In genomic region chr1:62884156-62884740, GRCh38 we compare ENCODE assay signal across 38 cellular contexts.
"Had no signal": no experiment of that assay in that cellular context is flagged by ENCODE, and none has a peak within 500 bp of the region (broad histone marks: within the 10 kb centered on the region; RNA-seq: fewer than 3 reads in every experiment).

No MANE protein-coding gene starts in this region.

- H3K4me3 ChIP-seq: ascending aorta, cardiac muscle cell had no signal

- H3K27ac Mint-ChIP-seq: activated B cell treated with CpG ODN at 0.5 μM for 24 hours; activated CD4-positive, alpha-beta memory T cell treated with anti-CD3 and anti-CD28 coated beads, Interleukin-2, amount 10 ng/mL, durations not matched to agents 7 days and 5 days; activated CD4-positive, alpha-beta T cell treated with anti-CD3 and anti-CD28 coated beads for 36 hours; activated CD4-positive, alpha-beta T cell treated with anti-CD3 and anti-CD28 coated beads, Interleukin-2, amount 10 ng/mL, durations not matched to agents 7 days and 5 days; activated CD8-positive, alpha-beta memory T cell treated with anti-CD3 and anti-CD28 coated beads, Interleukin-2, amount 10 ng/mL, durations not matched to agents 7 days and 5 days; activated CD8-positive, alpha-beta T cell treated with anti-CD3 and anti-CD28 coated beads, Interleukin-2, amount 10 ng/mL, durations not matched to agents 7 days and 5 days; activated naive CD4-positive, alpha-beta T cell treated with anti-CD3 and anti-CD28 coated beads, Interleukin-2, amount 10 ng/mL, durations not matched to agents 7 days and 5 days; activated naive CD4-positive, alpha-beta T cell treated with anti-CD3 and anti-CD28 coated beads, Interleukin-2, amount 50 U/mL, for 24 hours; activated naive CD8-positive, alpha-beta T cell; activated naive CD8-positive, alpha-beta T cell treated with anti-CD3 and anti-CD28 coated beads, Interleukin-2, amount 10 ng/mL, durations not matched to agents 7 days and 5 days; activated naive CD8-positive, alpha-beta T cell treated with anti-CD3 and anti-CD28 coated beads, Interleukin-2, amount 50 U/mL, for 24 hours; activated T-cell treated with anti-CD3 and anti-CD28 coated beads, Interleukin-2, amount 50 U/mL, for 24 hours; activated T-helper 2 cell treated with anti-CD3 and anti-CD28 coated beads, Interferon-gamma antibody, Interleukin-2, Interleukin-4, amounts not matched to agents 10 μg/mL and 5 μg/mL and 100 μg/mL, durations not matched to agents 14 hours and 24 hours and 36 hours; brain; T-helper 1 cell treated with Interleukin-12 subunit alpha and Interleukin-12 subunit beta and Interleukin-4 antibody, amounts not matched to agents 30 μg/mL and 1 μg/mL, for 36 hours; T-helper 2 cell treated with Interferon-gamma antibody and Interleukin-4, amounts not matched to agents 5 μg/mL and 100 μg/mL, for 36 hours had no signal

- ATAC-seq: activated CD4-positive, alpha-beta T cell treated with anti-CD3 and anti-CD28 coated beads for 36 hours; activated CD4-positive, CD25-positive, alpha-beta regulatory T cell treated with anti-CD3 and anti-CD28 coated beads, Interleukin-2, amount 50 U/mL, for 24 hours; activated CD8-positive, alpha-beta memory T cell treated with anti-CD3 and anti-CD28 coated beads, Interleukin-2, amount 10 ng/mL, durations not matched to agents 7 days and 5 days; activated CD8-positive, alpha-beta T cell treated with anti-CD3 and anti-CD28 coated beads, Interleukin-2, amount 10 ng/mL, durations not matched to agents 7 days and 5 days; activated naive CD8-positive, alpha-beta T cell treated with anti-CD3 and anti-CD28 coated beads, Interleukin-2, amount 50 U/mL, for 24 hours had no signal

- H3K9me3 Mint-ChIP-seq: activated CD4-positive, alpha-beta memory T cell treated with anti-CD3 and anti-CD28 coated beads, Interleukin-2, amount 10 ng/mL, durations not matched to agents 7 days and 5 days; activated CD4-positive, alpha-beta T cell treated with anti-CD3 and anti-CD28 coated beads, Interleukin-2, amount 10 ng/mL, durations not matched to agents 7 days and 5 days; activated naive CD4-positive, alpha-beta T cell treated with anti-CD3 and anti-CD28 coated beads, Interleukin-2, amount 10 ng/mL, durations not matched to agents 7 days and 5 days; activated naive CD4-positive, alpha-beta T cell treated with anti-CD3 and anti-CD28 coated beads, Interleukin-2, amount 50 U/mL, for 24 hours; activated naive CD8-positive, alpha-beta T cell treated with anti-CD3 and anti-CD28 coated beads, Interleukin-2, amount 10 ng/mL, durations not matched to agents 7 days and 5 days; activated naive CD8-positive, alpha-beta T cell treated with anti-CD3 and anti-CD28 coated beads, Interleukin-2, amount 50 U/mL, for 24 hours; activated T-cell treated with anti-CD3 and anti-CD28 coated beads, Interleukin-2, amount 50 U/mL, for 24 hours; activated T-helper 2 cell treated with anti-CD3 and anti-CD28 coated beads, Interferon-gamma antibody, Interleukin-2, Interleukin-4, amounts not matched to agents 10 μg/mL and 5 μg/mL and 100 μg/mL, durations not matched to agents 14 hours and 24 hours and 36 hours; central memory CD8-positive, alpha-beta T cell; T-helper 1 cell treated with Interleukin-12 subunit alpha and Interleukin-12 subunit beta and Interleukin-4 antibody, amounts not matched to agents 30 μg/mL and 1 μg/mL, for 36 hours; T-helper 2 cell treated with Interferon-gamma antibody and Interleukin-4, amounts not matched to agents 5 μg/mL and 100 μg/mL, for 36 hours had no signal

- H3K4me1 ChIP-seq: ascending aorta had no signal

- H3K36me3 Mint-ChIP-seq: activated CD8-positive, alpha-beta memory T cell treated with anti-CD3 and anti-CD28 coated beads, Interleukin-2, amount 10 ng/mL, durations not matched to agents 7 days and 5 days; activated naive CD4-positive, alpha-beta T cell treated with anti-CD3 and anti-CD28 coated beads, Interleukin-2, amount 10 ng/mL, durations not matched to agents 7 days and 5 days; activated naive CD4-positive, alpha-beta T cell treated with anti-CD3 and anti-CD28 coated beads, Interleukin-2, amount 50 U/mL, for 24 hours; activated naive CD8-positive, alpha-beta T cell; activated naive CD8-positive, alpha-beta T cell treated with anti-CD3 and anti-CD28 coated beads, Interleukin-2, amount 10 ng/mL, durations not matched to agents 7 days and 5 days; brain had no signal

- H3K4me1 Mint-ChIP-seq: activated B cell treated with CpG ODN at 0.5 μM for 24 hours; activated CD4-positive, alpha-beta memory T cell treated with anti-CD3 and anti-CD28 coated beads, Interleukin-2, amount 10 ng/mL, durations not matched to agents 7 days and 5 days; activated CD4-positive, alpha-beta T cell treated with anti-CD3 and anti-CD28 coated beads for 36 hours; activated CD4-positive, alpha-beta T cell treated with anti-CD3 and anti-CD28 coated beads, Interleukin-2, amount 10 ng/mL, durations not matched to agents 7 days and 5 days; activated CD8-positive, alpha-beta memory T cell treated with anti-CD3 and anti-CD28 coated beads, Interleukin-2, amount 10 ng/mL, durations not matched to agents 7 days and 5 days; activated naive CD4-positive, alpha-beta T cell treated with anti-CD3 and anti-CD28 coated beads, Interleukin-2, amount 10 ng/mL, durations not matched to agents 7 days and 5 days; activated naive CD4-positive, alpha-beta T cell treated with anti-CD3 and anti-CD28 coated beads, Interleukin-2, amount 50 U/mL, for 24 hours; activated naive CD8-positive, alpha-beta T cell treated with anti-CD3 and anti-CD28 coated beads, Interleukin-2, amount 10 ng/mL, durations not matched to agents 7 days and 5 days; activated naive CD8-positive, alpha-beta T cell treated with anti-CD3 and anti-CD28 coated beads, Interleukin-2, amount 50 U/mL, for 24 hours; central memory CD8-positive, alpha-beta T cell had no signal

- H3K4me3 Mint-ChIP-seq: activated B cell treated with CpG ODN at 0.5 μM for 24 hours; activated CD4-positive, alpha-beta memory T cell treated with anti-CD3 and anti-CD28 coated beads, Interleukin-2, amount 10 ng/mL, durations not matched to agents 7 days and 5 days; activated CD4-positive, alpha-beta T cell treated with anti-CD3 and anti-CD28 coated beads for 36 hours; activated CD4-positive, alpha-beta T cell treated with anti-CD3 and anti-CD28 coated beads, Interleukin-2, amount 10 ng/mL, durations not matched to agents 7 days and 5 days; activated CD8-positive, alpha-beta memory T cell treated with anti-CD3 and anti-CD28 coated beads, Interleukin-2, amount 10 ng/mL, durations not matched to agents 7 days and 5 days; activated CD8-positive, alpha-beta T cell treated with anti-CD3 and anti-CD28 coated beads, Interleukin-2, amount 10 ng/mL, durations not matched to agents 7 days and 5 days; activated naive CD4-positive, alpha-beta T cell treated with anti-CD3 and anti-CD28 coated beads, Interleukin-2, amount 10 ng/mL, durations not matched to agents 7 days and 5 days; activated naive CD4-positive, alpha-beta T cell treated with anti-CD3 and anti-CD28 coated beads, Interleukin-2, amount 50 U/mL, for 24 hours; activated naive CD8-positive, alpha-beta T cell; activated naive CD8-positive, alpha-beta T cell treated with anti-CD3 and anti-CD28 coated beads, Interleukin-2, amount 10 ng/mL, durations not matched to agents 7 days and 5 days; activated naive CD8-positive, alpha-beta T cell treated with anti-CD3 and anti-CD28 coated beads, Interleukin-2, amount 50 U/mL, for 24 hours; activated T-cell treated with anti-CD3 and anti-CD28 coated beads, Interleukin-2, amount 50 U/mL, for 24 hours; brain; central memory CD8-positive, alpha-beta T cell; T-helper 1 cell treated with Interleukin-12 subunit alpha and Interleukin-12 subunit beta and Interleukin-4 antibody, amounts not matched to agents 30 μg/mL and 1 μg/mL, for 36 hours; T-helper 2 cell treated with Interferon-gamma antibody and Interleukin-4, amounts not matched to agents 5 μg/mL and 100 μg/mL, for 36 hours had no signal

- FAIRE-seq: bronchial epithelial cell, TTC549 had no signal

- H3K27me3 ChIP-seq: ascending aorta had no signal

- H3K36me3 ChIP-seq: ascending aorta, cardiac muscle cell had no signal

- H3K27ac ChIP-seq: ascending aorta, cardiac muscle cell, VCaP had no signal

- H3K9me3 ChIP-seq: ascending aorta had no signal

- DNase-seq: activated B cell treated with CpG ODN at 0.5 μM for 24 hours; activated CD4-positive, alpha-beta memory T cell treated with anti-CD3 and anti-CD28 coated beads, Interleukin-2, amount 10 ng/mL, durations not matched to agents 7 days and 5 days; activated CD4-positive, alpha-beta T cell treated with anti-CD3 and anti-CD28 coated beads for 1 hour; activated CD4-positive, alpha-beta T cell treated with anti-CD3 and anti-CD28 coated beads for 36 hours; activated CD4-positive, alpha-beta T cell treated with anti-CD3 and anti-CD28 coated beads for 48 hours; activated CD4-positive, alpha-beta T cell treated with anti-CD3 and anti-CD28 coated beads, Interleukin-2, amount 10 ng/mL, durations not matched to agents 7 days and 5 days; activated CD4-positive, alpha-beta T cell treated with anti-CD3 and anti-CD28 coated beads, Interleukin-2, amount 50 U/mL, for 48 hours; activated CD8-positive, alpha-beta memory T cell treated with anti-CD3 and anti-CD28 coated beads for 24 hours; activated CD8-positive, alpha-beta memory T cell treated with anti-CD3 and anti-CD28 coated beads, Interleukin-2, amount 10 ng/mL, durations not matched to agents 7 days and 5 days; activated CD8-positive, alpha-beta memory T cell treated with anti-CD3 and anti-CD28 coated beads, Interleukin-2, amount 50 U/mL, for 48 hours; activated CD8-positive, alpha-beta T cell treated with anti-CD3 and anti-CD28 coated beads, Interleukin-2, amount 10 ng/mL, durations not matched to agents 7 days and 5 days; activated effector memory CD4-positive, alpha-beta T cell treated with Interleukin-2 at 50 U/mL for 16 hours; activated gamma-delta T cell; activated naive CD4-positive, alpha-beta T cell treated with anti-CD3 and anti-CD28 coated beads, Interleukin-2, amount 10 ng/mL, durations not matched to agents 7 days and 5 days; activated naive CD4-positive, alpha-beta T cell treated with Interleukin-2 at 50 U/mL for 16 hours; activated naive CD8-positive, alpha-beta T cell treated with anti-CD3 and anti-CD28 coated beads, Interleukin-2, amount 10 ng/mL, durations not matched to agents 7 days and 5 days; activated naive CD8-positive, alpha-beta T cell treated with anti-CD3 and anti-CD28 coated beads, Interleukin-2, amount 50 U/mL, for 24 hours; activated T-cell treated with anti-CD3 and anti-CD28 coated beads, Interleukin-2, amount 50 U/mL, for 24 hours; activated T-cell treated with anti-CD3 and anti-CD28 coated beads, Interleukin-2, amount 50 U/mL, for 48 hours; amygdala; anterior cingulate cortex; caudate nucleus; cerebellar nuclear complex; T-helper 2 cell; T-helper 9 cell had no signal
